Comparison of ENCODE assay signal across 19 cellular contexts in genomic region chr16:86504315-86505184, GRCh38. TPM values are rescaled to one million over a fixed set of nuclear protein-coding genes. Genes with fewer than 3 reads are reported as not detected.
DNase-seq lines count a peak whose midpoint lies in the region; TF ChIP-seq lines count a peak whose summit lies in the region.
"Had no signal": no experiment of that assay in that cellular context is flagged by ENCODE, and none has a peak within 500 bp of the region (broad histone marks: within the 10 kb centered on the region; RNA-seq: fewer than 3 reads in every experiment).

No MANE protein-coding gene starts in this region.

- H3K4me3 ChIP-seq in esophagus squamous epithelium (peak overlapping the region in 3 of 4 donors; percentile 63 to 69 (median 64)), muscle layer of duodenum (ENCODE audit: low read depth in 1 of 2, low read length in 2 of 2) (peak overlapping the region; percentile 47 to 54)

- H3K9me3 Mint-ChIP-seq in activated CD4-positive, alpha-beta memory T cell treated with anti-CD3 and anti-CD28 coated beads, Interleukin-2, amount 10 ng/mL, durations not matched to agents 7 days and 5 days, result no peaks in the 10 kb centered on the region
- H3K9me3 Mint-ChIP-seq in activated CD4-positive, alpha-beta memory T cell treated with anti-CD3 and anti-CD28 coated beads for 36 hours, result no peaks in the 10 kb centered on the region
- H3K9me3 Mint-ChIP-seq in type B pancreatic cell, result no peaks in the 10 kb centered on the region
- H3K9me3 Mint-ChIP-seq in immature natural killer cell, result peaks cover 0 to 2% (median 0%) of the 10 kb centered on the region in 6 donors
- H3K9me3 Mint-ChIP-seq: activated T-helper 1 cell treated with anti-CD3 and anti-CD28 coated beads, Interleukin-12 subunit alpha, Interleukin-12 subunit beta, Interleukin-2, Interleukin-4 antibody, amounts not matched to agents 30 ng/mL and 10 ng/mL and 1 ng/mL, durations not matched to agents 14 hours and 24 hours and 36 hours had no signal

- peaks cover 15 to 61% (median 15%) of the 10 kb centered on the region in 3 donors for H3K4me1 ChIP-seq in esophagus squamous epithelium
- H3K4me1 ChIP-seq in muscle layer of duodenum (ENCODE audit: control insufficient read depth in 1 of 2, insufficient read depth in 2 of 2, low read length in 2 of 2), result peaks cover 0 to 6% of the 10 kb centered on the region in 2 donors

- H3K4me3 Mint-ChIP-seq in activated CD4-positive, alpha-beta memory T cell treated with anti-CD3 and anti-CD28 coated beads, Interleukin-2, amount 10 ng/mL, durations not matched to agents 7 days and 5 days, result peak overlapping the region; percentile 11
- no peak overlapping the region for H3K4me3 Mint-ChIP-seq in activated CD4-positive, alpha-beta memory T cell treated with anti-CD3 and anti-CD28 coated beads for 36 hours
- H3K4me3 Mint-ChIP-seq in type B pancreatic cell (peak overlapping the region; percentile 59), immature natural killer cell (peak overlapping the region in 1 of 5 donors; percentile 63)
- H3K4me3 Mint-ChIP-seq: activated T-helper 1 cell treated with anti-CD3 and anti-CD28 coated beads, Interleukin-12 subunit alpha, Interleukin-12 subunit beta, Interleukin-2, Interleukin-4 antibody, amounts not matched to agents 30 ng/mL and 10 ng/mL and 1 ng/mL, durations not matched to agents 14 hours and 24 hours and 36 hours had no signal

- H3K9me3 ChIP-seq in esophagus squamous epithelium (no peaks in the 10 kb centered on the region), muscle layer of duodenum (ENCODE audit: control insufficient read depth in 1 of 2, low read length in 2 of 2) (no peaks in the 10 kb centered on the region)

- CTCF ChIA-PET in activated CD4-positive, alpha-beta memory T cell treated with anti-CD3 and anti-CD28 coated beads, Interleukin-2, amount 10 ng/mL, durations not matched to agents 7 days and 5 days (lab: Charles Lee), result no interaction called here
- CTCF ChIA-PET in activated CD4-positive, alpha-beta memory T cell treated with anti-CD3 and anti-CD28 coated beads for 36 hours (lab: Charles Lee), result no interaction called here

- H3K36me3 Mint-ChIP-seq in activated CD4-positive, alpha-beta memory T cell treated with anti-CD3 and anti-CD28 coated beads, Interleukin-2, amount 10 ng/mL, durations not matched to agents 7 days and 5 days (ENCODE audit: low read depth), result peaks cover 10% of the 10 kb centered on the region
- H3K36me3 Mint-ChIP-seq in activated CD4-positive, alpha-beta memory T cell treated with anti-CD3 and anti-CD28 coated beads for 36 hours, result peaks cover 2% of the 10 kb centered on the region
- no peaks in the 10 kb centered on the region for H3K36me3 Mint-ChIP-seq in type B pancreatic cell
- peaks cover 3 to 7% (median 3%) of the 10 kb centered on the region in 3 donors for H3K36me3 Mint-ChIP-seq in immature natural killer cell

- H3K27me3 ChIP-seq in esophagus squamous epithelium (peaks cover 12 to 100% (median 24%) of the 10 kb centered on the region in 4 donors), muscle layer of duodenum (ENCODE audit: low read depth, low read length) (peaks cover 61% of the 10 kb centered on the region)

- no peaks in the 10 kb centered on the region for H3K36me3 ChIP-seq in esophagus squamous epithelium
- no peaks in the 10 kb centered on the region for H3K36me3 ChIP-seq in muscle layer of duodenum (ENCODE audit: control insufficient read depth in 1 of 2, insufficient read depth in 2 of 2, low read length in 2 of 2)

- H3K27me3 Mint-ChIP-seq in activated CD4-positive, alpha-beta memory T cell treated with anti-CD3 and anti-CD28 coated beads, Interleukin-2, amount 10 ng/mL, durations not matched to agents 7 days and 5 days, result peaks cover 87% of the 10 kb centered on the region
- peaks cover 78% of the 10 kb centered on the region for H3K27me3 Mint-ChIP-seq in activated CD4-positive, alpha-beta memory T cell treated with anti-CD3 and anti-CD28 coated beads for 36 hours
- H3K27me3 Mint-ChIP-seq in type B pancreatic cell, result peaks cover 91% of the 10 kb centered on the region
- H3K27me3 Mint-ChIP-seq in immature natural killer cell (ENCODE audit: low read depth in 3 of 3), result peaks cover 38 to 55% (median 49%) of the 10 kb centered on the region in 3 donors

- 29 to 41% methylated on average over 23 to 24 of the region's 27 CpGs for WGBS in esophagus squamous epithelium, 2 donors

- no peak for TF ChIP-seq POLR2A in esophagus squamous epithelium (IDR thresholded peaks at IDR 0.05)

- H3K4me1 Mint-ChIP-seq in activated CD4-positive, alpha-beta memory T cell treated with anti-CD3 and anti-CD28 coated beads, Interleukin-2, amount 10 ng/mL, durations not matched to agents 7 days and 5 days, result peaks cover 18% of the 10 kb centered on the region
- H3K4me1 Mint-ChIP-seq in activated CD4-positive, alpha-beta memory T cell treated with anti-CD3 and anti-CD28 coated beads for 36 hours (ENCODE audit: low read depth), result peaks cover 23% of the 10 kb centered on the region
- H3K4me1 Mint-ChIP-seq in type B pancreatic cell (ENCODE audit: unreplicated experiment) (peaks cover 29% of the 10 kb centered on the region), immature natural killer cell (peaks cover 13 to 24% of the 10 kb centered on the region in 2 donors)

- intact Hi-C loops in activated CD4-positive, alpha-beta memory T cell treated with anti-CD3 and anti-CD28 coated beads for 36 hours (cut with micrococcal nuclease), result loop anchor here (5.0 to 10.0 kb wide), 2 partner anchors 63 to 220 kb away; partner anchors contain the start of gene FOXC2
- intact Hi-C loops in esophagus squamous epithelium (cut with DNase I), result loop anchor here (5.0 kb wide), 1 partner anchor 162 kb away; no protein-coding TSS in a partner anchor

- peak overlapping the region; percentile 83 to 95 (median 94) for H3K27ac ChIP-seq in esophagus squamous epithelium
- peak overlapping the region; percentile 78 for H3K27ac ChIP-seq in muscle layer of duodenum (ENCODE audit: low read length)
- H3K27ac ChIP-seq: C4-2B, HL-60 had no signal

- DNase-seq in activated CD4-positive, alpha-beta memory T cell treated with anti-CD3 and anti-CD28 coated beads, Interleukin-2, amount 10 ng/mL, durations not matched to agents 7 days and 5 days, result no peak
- DNase-seq in activated CD4-positive, alpha-beta memory T cell treated with anti-CD3 and anti-CD28 coated beads for 36 hours, result no peak
- DNase-seq in esophagus squamous epithelium (lab: John Stamatoyannopoulos, UW), result no peak
- DNase-seq in type B pancreatic cell (ENCODE audit: extremely low spot score, unreplicated experiment), result no peak
- DNase-seq in immature natural killer cell, result no peak
- no peak for DNase-seq in effector CD4-positive, alpha-beta T cell
- DNase-seq in stimulated activated CD4-positive, alpha-beta T cell treated with anti-CD3 and anti-CD28 coated beads, Interleukin-1b, Interleukin-23, amount 100 ng/mL, for 48 hours, result no peak
- DNase-seq: 8988T; activated CD4-positive, alpha-beta T cell treated with anti-CD3 and anti-CD28 coated beads, Interleukin-2, amount 50 U/mL, for 4 hours; amniotic stem cell; DND-41; head of caudate nucleus; Karpas-422; NCI-H446 treated with DMSO at 0.1 percent for 48 hours; stimulated activated CD4-positive, alpha-beta T cell treated with anti-CD3 and anti-CD28 coated beads, Interleukin-2, amount 100 ng/mL, for 24 hours had no signal

- TF ChIP-seq CTCF in esophagus squamous epithelium (IDR thresholded peaks at IDR 0.05) (no peak), type B pancreatic cell (conservative IDR thresholded peaks at IDR 0.05) (no peak)

- POLR2A ChIA-PET in activated CD4-positive, alpha-beta memory T cell treated with anti-CD3 and anti-CD28 coated beads, Interleukin-2, amount 10 ng/mL, durations not matched to agents 7 days and 5 days (lab: Charles Lee), result no interaction called here
- POLR2A ChIA-PET in activated CD4-positive, alpha-beta memory T cell treated with anti-CD3 and anti-CD28 coated beads for 36 hours (lab: Charles Lee), result no interaction called here

- no peak overlapping the region for H3K27ac Mint-ChIP-seq in activated CD4-positive, alpha-beta memory T cell treated with anti-CD3 and anti-CD28 coated beads, Interleukin-2, amount 10 ng/mL, durations not matched to agents 7 days and 5 days
- H3K27ac Mint-ChIP-seq in activated CD4-positive, alpha-beta memory T cell treated with anti-CD3 and anti-CD28 coated beads for 36 hours, result no peak overlapping the region
- H3K27ac Mint-ChIP-seq in type B pancreatic cell, result peak overlapping the region; percentile 46
- no peak overlapping the region for H3K27ac Mint-ChIP-seq in immature natural killer cell
- H3K27ac Mint-ChIP-seq: activated T-helper 1 cell treated with anti-CD3 and anti-CD28 coated beads, Interleukin-12 subunit alpha, Interleukin-12 subunit beta, Interleukin-2, Interleukin-4 antibody, amounts not matched to agents 30 ng/mL and 10 ng/mL and 1 ng/mL, durations not matched to agents 14 hours and 24 hours and 36 hours had no signal

RNA-seq across cellular contexts. Expression of gene FOXF1, which starts 5.8 kb away (rescaled TPM):
- total RNA-seq in activated CD4-positive, alpha-beta memory T cell treated with anti-CD3 and anti-CD28 coated beads, Interleukin-2, amount 10 ng/mL, durations not matched to agents 7 days and 5 days, result not detected
- total RNA-seq in activated CD4-positive, alpha-beta memory T cell treated with anti-CD3 and anti-CD28 coated beads for 36 hours, result not detected
- total RNA-seq in esophagus squamous epithelium (1 to 10 TPM in 3 of 4 donors, under 1 TPM in 1; 0.76 to 8.6 (median 3.0) TPM), type B pancreatic cell (ENCODE audit: low replicate concordance) (0.48 and 3.4 TPM in 2 replicates)
- polyA plus RNA-seq in immature natural killer cell, result not detected
- total RNA-seq: activated T-helper 1 cell treated with anti-CD3 and anti-CD28 coated beads, Interleukin-12 subunit alpha, Interleukin-12 subunit beta, Interleukin-2, Interleukin-4 antibody, amounts not matched to agents 30 ng/mL and 10 ng/mL and 1 ng/mL, durations not matched to agents 14 hours and 24 hours and 36 hours had no signal

RNA-seq across cellular contexts. Expression of gene MTHFSD, which starts 50.5 kb away (rescaled TPM):
- total RNA-seq in activated CD4-positive, alpha-beta memory T cell treated with anti-CD3 and anti-CD28 coated beads, Interleukin-2, amount 10 ng/mL, durations not matched to agents 7 days and 5 days, result 10 to 100 TPM; 22.2 TPM
- total RNA-seq in activated CD4-positive, alpha-beta memory T cell treated with anti-CD3 and anti-CD28 coated beads for 36 hours, result 10 to 100 TPM; 17.9 to 19.0 TPM
- total RNA-seq in esophagus squamous epithelium, result 10 to 100 TPM; 10.7 to 17.7 (median 14.8) TPM
- total RNA-seq in type B pancreatic cell (ENCODE audit: low replicate concordance), result 18.2 and 20.2 TPM in 2 replicates
- polyA plus RNA-seq in immature natural killer cell, result 10 to 100 TPM in 2 of 3 donors, 1 to 10 TPM in 1; 7.9 to 15.5 (median 12.3) TPM
